ENCODE assay signal across 18 cellular contexts in genomic region chr4:4791299-4791798, GRCh38.
A peak's percentile ranks its signal among the peaks of the same experiment; 100 is the strongest.
DNase-seq lines count a peak whose midpoint lies in the region; ATAC-seq and TF ChIP-seq lines count a peak whose summit lies in the region.
"Had no signal": no experiment of that assay in that cellular context is flagged by ENCODE, and none has a peak within 500 bp of the region (broad histone marks: within the 10 kb centered on the region; RNA-seq: fewer than 3 reads in every experiment).

No MANE protein-coding gene starts in this region.

- ATAC-seq in GM18870 (IDR thresholded peaks at IDR 0.05; ENCODE audit: unreplicated experiment) (no peak), HG02763 (IDR thresholded peaks at IDR 0.05; ENCODE audit: unreplicated experiment) (no peak)

- no peak for TF ChIP-seq CTCF in BE2C (IDR thresholded peaks at IDR 0.05; ENCODE audit: low read depth, low read length)
- TF ChIP-seq CTCF in tibial artery (IDR thresholded peaks at IDR 0.05), result no peak

- H3K36me3 ChIP-seq in BE2C (no peaks in the 10 kb centered on the region), tibial artery (no peaks in the 10 kb centered on the region)
- H3K36me3 ChIP-seq: ovary had no signal

- DNase-seq in BE2C, result peak; percentile 44
- DNase-seq in NCI-H1092 (lab: John Stamatoyannopoulos, UW), result peak; percentile 2
- DNase-seq in myocyte (ENCODE audit: low read depth), result peak; percentile 9
- no peak for DNase-seq in mucosa of gallbladder (ENCODE audit: low spot score)
- DNase-seq in tibial artery, result no peak
- DNase-seq: activated CD4-positive, alpha-beta T cell treated with anti-CD3 and anti-CD28 coated beads, Interleukin-2, amount 10 ng/mL, durations not matched to agents 24 days and 14 days; activated naive CD8-positive, alpha-beta T cell treated with anti-CD3 and anti-CD28 coated beads, Interleukin-2, amount 10 ng/mL, durations not matched to agents 7 days and 5 days; activated T-cell treated with anti-CD3 and anti-CD28 coated beads, Interleukin-2, amount 50 U/mL, for 24 hours; dermis blood vessel endothelial cell; DND-41; KG1; mesendoderm; ovary; stimulated activated CD4-positive, alpha-beta T cell treated with anti-CD3 and anti-CD28 coated beads, Interleukin-12 subunit alpha, Interleukin-12 subunit beta, amount 100 ng/mL, for 4 hours; T-helper 2 cell had no signal

- H3K27ac ChIP-seq in cingulate gyrus (ENCODE audit: low read depth, low read length) (peak overlapping the region; percentile 26), tibial artery (no peak overlapping the region)
- H3K27ac ChIP-seq: ovary had no signal

- H3K4me1 ChIP-seq in BE2C (no peaks in the 10 kb centered on the region), tibial artery (peaks cover 0 to 3% (median 0%) of the 10 kb centered on the region in 4 donors)

- intact Hi-C loops in tibial artery (cut with DNase I; ENCODE audit: low total_unique reads), result no loop called here

- H3K9me3 ChIP-seq in BE2C, result no peaks in the 10 kb centered on the region; the same call in 1 of the 2 replicates
- peaks cover 0 to 3% (median 0%) of the 10 kb centered on the region in 3 donors for H3K9me3 ChIP-seq in tibial artery
- H3K9me3 ChIP-seq: ovary had no signal

- no peaks in the 10 kb centered on the region for H3K27me3 ChIP-seq in BE2C
- H3K27me3 ChIP-seq in tibial artery, result no peaks in the 10 kb centered on the region
- H3K27me3 ChIP-seq: ovary had no signal

- H3K4me3 ChIP-seq in BE2C (ENCODE audit: low read depth, low read length) (no peak overlapping the region), tibial artery (no peak overlapping the region)
- H3K4me3 ChIP-seq: ovary had no signal

Comparison
In these comparisons a context has a peak if more than half of its experiments do, and no peak if none do; other contexts are left out.
1. DNase-seq: peak in BE2C (single experiment), NCI-H1092 (single experiment) and myocyte (single experiment); none in mucosa of gallbladder (single experiment) and tibial artery (0 of 2).